Comparison of ENCODE assay signal across 13 cellular contexts in genomic region chr1:108082741-108083562, GRCh38.
DNase-seq lines count a peak whose midpoint lies in the region; ATAC-seq and TF ChIP-seq lines count a peak whose summit lies in the region.
"Had no signal": no experiment of that assay in that cellular context is flagged by ENCODE, and none has a peak within 500 bp of the region (broad histone marks: within the 10 kb centered on the region; RNA-seq: fewer than 3 reads in every experiment).

No MANE protein-coding gene starts in this region.

- no peak for ATAC-seq in GM18502 (IDR thresholded peaks at IDR 0.05; ENCODE audit: poor library complexity, unreplicated experiment)
- ATAC-seq: body of pancreas had no signal

- no peaks in the 10 kb centered on the region for H3K36me3 Mint-ChIP-seq in T-helper 2 cell treated with Interferon-gamma antibody and Interleukin-4, amounts not matched to agents 5 μg/mL and 100 μg/mL, for 36 hours (ENCODE audit: low read depth)
- H3K36me3 Mint-ChIP-seq in activated naive CD4-positive, alpha-beta T cell treated with anti-CD3 and anti-CD28 coated beads, Interleukin-2, amount 10 ng/mL, durations not matched to agents 7 days and 5 days, result peaks cover 7% of the 10 kb centered on the region
- no peaks in the 10 kb centered on the region for H3K36me3 Mint-ChIP-seq in nephron progenitor cell (ENCODE audit: low read depth)

- TF ChIP-seq CTCF in nephron progenitor cell (IDR thresholded peaks at IDR 0.05), result no peak

- H3K9me3 Mint-ChIP-seq in T-helper 2 cell treated with Interferon-gamma antibody and Interleukin-4, amounts not matched to agents 5 μg/mL and 100 μg/mL, for 36 hours, result no peaks in the 10 kb centered on the region
- H3K9me3 Mint-ChIP-seq in activated naive CD4-positive, alpha-beta T cell treated with anti-CD3 and anti-CD28 coated beads, Interleukin-2, amount 10 ng/mL, durations not matched to agents 7 days and 5 days, result peaks cover 4% of the 10 kb centered on the region
- H3K9me3 Mint-ChIP-seq in nephron progenitor cell, result no peaks in the 10 kb centered on the region
- H3K9me3 Mint-ChIP-seq: activated B cell treated with CpG ODN at 0.5 μM for 24 hours had no signal

- H3K4me1 Mint-ChIP-seq in T-helper 2 cell treated with Interferon-gamma antibody and Interleukin-4, amounts not matched to agents 5 μg/mL and 100 μg/mL, for 36 hours (ENCODE audit: low read depth), result peaks cover 48% of the 10 kb centered on the region
- peaks cover 55% of the 10 kb centered on the region for H3K4me1 Mint-ChIP-seq in activated naive CD4-positive, alpha-beta T cell treated with anti-CD3 and anti-CD28 coated beads, Interleukin-2, amount 10 ng/mL, durations not matched to agents 7 days and 5 days
- peaks cover 40% of the 10 kb centered on the region for H3K4me1 Mint-ChIP-seq in nephron progenitor cell

- peaks cover under 1% of the 10 kb centered on the region for H3K27me3 Mint-ChIP-seq in T-helper 2 cell treated with Interferon-gamma antibody and Interleukin-4, amounts not matched to agents 5 μg/mL and 100 μg/mL, for 36 hours (ENCODE audit: low read depth)
- peaks cover 4% of the 10 kb centered on the region for H3K27me3 Mint-ChIP-seq in activated naive CD4-positive, alpha-beta T cell treated with anti-CD3 and anti-CD28 coated beads, Interleukin-2, amount 10 ng/mL, durations not matched to agents 7 days and 5 days
- no peaks in the 10 kb centered on the region for H3K27me3 Mint-ChIP-seq in nephron progenitor cell (ENCODE audit: low read depth, poor library complexity)
- H3K27me3 Mint-ChIP-seq: activated B cell treated with CpG ODN at 0.5 μM for 24 hours had no signal

- H3K4me3 Mint-ChIP-seq in T-helper 2 cell treated with Interferon-gamma antibody and Interleukin-4, amounts not matched to agents 5 μg/mL and 100 μg/mL, for 36 hours, result peak overlapping the region; percentile 8
- no peak overlapping the region for H3K4me3 Mint-ChIP-seq in activated naive CD4-positive, alpha-beta T cell treated with anti-CD3 and anti-CD28 coated beads, Interleukin-2, amount 10 ng/mL, durations not matched to agents 7 days and 5 days
- no peak overlapping the region for H3K4me3 Mint-ChIP-seq in nephron progenitor cell
- H3K4me3 Mint-ChIP-seq: activated B cell treated with CpG ODN at 0.5 μM for 24 hours had no signal

- H3K27ac Mint-ChIP-seq in T-helper 2 cell treated with Interferon-gamma antibody and Interleukin-4, amounts not matched to agents 5 μg/mL and 100 μg/mL, for 36 hours, result peak overlapping the region; percentile 3
- peak overlapping the region; percentile 5 for H3K27ac Mint-ChIP-seq in activated naive CD4-positive, alpha-beta T cell treated with anti-CD3 and anti-CD28 coated beads, Interleukin-2, amount 10 ng/mL, durations not matched to agents 7 days and 5 days
- peak overlapping the region; percentile 6 for H3K27ac Mint-ChIP-seq in nephron progenitor cell
- H3K27ac Mint-ChIP-seq: activated B cell treated with CpG ODN at 0.5 μM for 24 hours had no signal

- CTCF ChIA-PET in activated naive CD4-positive, alpha-beta T cell treated with anti-CD3 and anti-CD28 coated beads, Interleukin-2, amount 10 ng/mL, durations not matched to agents 7 days and 5 days (lab: Charles Lee), result interaction anchor here (1.2 to 1.8 kb wide), 2 partner anchors 9 to 300 kb away, joined by 3 to 5 read pairs; no protein-coding TSS in a partner anchor

- no peak for DNase-seq in T-helper 2 cell treated with Interferon-gamma antibody and Interleukin-4, amounts not matched to agents 5 μg/mL and 100 μg/mL, for 36 hours (ENCODE audit: low spot score)
- DNase-seq in T-helper 2 cell (no peak), NCI-H2029 (lab: John Stamatoyannopoulos, UW) (peak; percentile 68), nephron progenitor cell (no peak), NK-92 (lab: John Stamatoyannopoulos, UW; ENCODE audit: unreplicated experiment) (no peak), NCI-H82 treated with DMSO at 0.1 percent for 48 hours (lab: John Stamatoyannopoulos, UW; ENCODE audit: unreplicated experiment) (no peak)
- DNase-seq in activated naive CD4-positive, alpha-beta T cell treated with anti-CD3 and anti-CD28 coated beads, Interleukin-2, amount 10 ng/mL, durations not matched to agents 7 days and 5 days, result no peak
- DNase-seq: activated B cell treated with CpG ODN at 0.5 μM for 24 hours; body of pancreas; kidney glomerular epithelial cell; NK-92 treated with Interleukin-12 subunit alpha and Interleukin-12 subunit beta, amount 100 ng/mL, for 24 hours; uterus had no signal
